8 cellular contexts compared by ENCODE assay signal in genomic region chr22:38243007-38243775, GRCh38. TPM values are rescaled to one million over a fixed set of nuclear protein-coding genes. Genes with fewer than 3 reads are reported as not detected.
DNase-seq lines count a peak whose midpoint lies in the region; ATAC-seq and TF ChIP-seq lines count a peak whose summit lies in the region.

No MANE protein-coding gene starts in this region.

- peaks cover 37% of the 10 kb centered on the region for H3K36me3 ChIP-seq in osteoblast (ENCODE audit: insufficient read depth, low read length)

- no peak for ATAC-seq in HG03378 (IDR thresholded peaks at IDR 0.05; ENCODE audit: unreplicated experiment)

- no peak overlapping the region for H3K4me2 ChIP-seq in osteoblast (ENCODE audit: insufficient read depth, low read length)

- H2AFZ ChIP-seq in osteoblast (ENCODE audit: low read length), result no peak overlapping the region

- peak; percentile 85 for DNase-seq in DMS 273 treated with DMSO at 0.1 percent for 48 hours (lab: John Stamatoyannopoulos, UW)
- peak; percentile 68 for DNase-seq in NCI-H446 treated with DMSO at 0.1 percent for 48 hours (lab: John Stamatoyannopoulos, UW)
- DNase-seq in epithelial cell of prostate (ENCODE audit: low read depth, low spot score), result no peak
- peak; percentile 49 for DNase-seq in osteoblast (ENCODE audit: insufficient read length, low spot score, missing footprints)
- DNase-seq in cerebellar nuclear complex (lab: John Stamatoyannopoulos, UW), result no peak
- DNase-seq in OCI-M1 (lab: John Stamatoyannopoulos, UW), result no peak
- DNase-seq in inferior parietal cortex (ENCODE audit: extremely low spot score), result no peak

- peaks cover 28% of the 10 kb centered on the region for H3K79me2 ChIP-seq in osteoblast (ENCODE audit: insufficient read depth, low read length)

- no peaks in the 10 kb centered on the region for H3K9me3 ChIP-seq in osteoblast (ENCODE audit: low read depth, low read length)

- no peaks in the 10 kb centered on the region for H3K27me3 ChIP-seq in osteoblast (ENCODE audit: insufficient read depth, low read length)

- H3K4me1 ChIP-seq in osteoblast (ENCODE audit: insufficient read depth, low read length), result peaks cover 37% of the 10 kb centered on the region

- no peak for TF ChIP-seq CTCF in osteoblast (IDR thresholded peaks at IDR 0.05; ENCODE audit: extremely low read depth, low read depth, low read length)

- no peak overlapping the region for H3K4me3 ChIP-seq in osteoblast (ENCODE audit: insufficient read depth, low read length)

- H4K20me1 ChIP-seq in osteoblast (ENCODE audit: insufficient read depth, low read length), result peaks cover 15% of the 10 kb centered on the region

- peak overlapping the region; percentile 51 for H3K27ac ChIP-seq in epithelial cell of prostate
- no peak overlapping the region for H3K27ac ChIP-seq in osteoblast (ENCODE audit: low read depth, low read length)

RNA-seq across cellular contexts. Expression of gene TMEM184B, which starts 29.6 kb away (rescaled TPM):
- 29.8 and 30.0 TPM in 2 replicates for total RNA-seq in osteoblast

RNA-seq across cellular contexts. Expression of gene MAFF, which starts 41.4 kb away (rescaled TPM):
- 16.5 and 22.4 TPM in 2 replicates for total RNA-seq in osteoblast

Comparison
In these comparisons a context has a peak if more than half of its experiments do, and no peak if none do; other contexts are left out.
1. DNase-seq: peak in DMS 273 treated with DMSO at 0.1 percent for 48 hours (single experiment), NCI-H446 treated with DMSO at 0.1 percent for 48 hours (single experiment) and osteoblast (single experiment); none in epithelial cell of prostate (single experiment), cerebellar nuclear complex (0 of 2), OCI-M1 (single experiment) and inferior parietal cortex (single experiment).